In genomic region chr4:134762053-134762452, GRCh38 we compare ENCODE assay signal across 14 cellular contexts.
DNase-seq lines count a peak whose midpoint lies in the region; ATAC-seq and TF ChIP-seq lines count a peak whose summit lies in the region.
"Had no signal": no experiment of that assay in that cellular context is flagged by ENCODE, and none has a peak within 500 bp of the region (broad histone marks: within the 10 kb centered on the region; RNA-seq: fewer than 3 reads in every experiment).

No MANE protein-coding gene starts in this region.

- H3K27ac ChIP-seq in C4-2B (no peak overlapping the region), gastrocnemius medialis (no peak overlapping the region)
- H3K27ac ChIP-seq: adrenal gland, skin epidermis had no signal

- peaks cover 7% of the 10 kb centered on the region for H3K9me3 Mint-ChIP-seq in activated CD8-positive, alpha-beta T cell treated with anti-CD3 and anti-CD28 coated beads, Interleukin-2, amount 10 ng/mL, durations not matched to agents 7 days and 5 days (ENCODE audit: insufficient read depth)

- TF ChIP-seq CTCF in C4-2B (conservative IDR thresholded peaks at IDR 0.05) = peak; percentile 54
- peak; percentile 32; the same call in 1 of the 2 replicates for TF ChIP-seq CTCF in GM12875 (IDR thresholded peaks at IDR 0.05; ENCODE audit: borderline replicate concordance, insufficient read depth, low read depth, low read length)
- TF ChIP-seq CTCF in LNCAP (IDR thresholded peaks at IDR 0.05) = 0 out of 2 replicates have a peak, but pooled peaks have one; percentile 19
- TF ChIP-seq CTCF in choroid plexus epithelial cell (conservative IDR thresholded peaks at IDR 0.05; ENCODE audit: low read depth, low read length) = peak; percentile 5
- TF ChIP-seq CTCF in gastrocnemius medialis (IDR thresholded peaks at IDR 0.05 in 4 of 5, conservative IDR thresholded peaks at IDR 0.05 in 1 of 5) = no peak

- no peaks in the 10 kb centered on the region for H3K27me3 ChIP-seq in gastrocnemius medialis
- H3K27me3 ChIP-seq: adrenal gland had no signal

- H3K27me3 Mint-ChIP-seq in activated CD8-positive, alpha-beta T cell treated with anti-CD3 and anti-CD28 coated beads, Interleukin-2, amount 10 ng/mL, durations not matched to agents 7 days and 5 days (ENCODE audit: low read depth) = no peaks in the 10 kb centered on the region
- H3K27me3 Mint-ChIP-seq: B cell had no signal

- no peak for ATAC-seq in gastrocnemius medialis
- no peak for ATAC-seq in activated CD8-positive, alpha-beta T cell treated with anti-CD3 and anti-CD28 coated beads, Interleukin-2, amount 10 ng/mL, durations not matched to agents 7 days and 5 days

- no peaks in the 10 kb centered on the region for H3K36me3 Mint-ChIP-seq in activated CD8-positive, alpha-beta T cell treated with anti-CD3 and anti-CD28 coated beads, Interleukin-2, amount 10 ng/mL, durations not matched to agents 7 days and 5 days (ENCODE audit: low read depth)

- H3K9me3 ChIP-seq in gastrocnemius medialis = no peaks in the 10 kb centered on the region
- H3K9me3 ChIP-seq: adrenal gland had no signal

- H3K4me1 Mint-ChIP-seq in activated CD8-positive, alpha-beta T cell treated with anti-CD3 and anti-CD28 coated beads, Interleukin-2, amount 10 ng/mL, durations not matched to agents 7 days and 5 days (ENCODE audit: low read depth) = no peaks in the 10 kb centered on the region
- H3K4me1 Mint-ChIP-seq: B cell had no signal

- DNase-seq in choroid plexus epithelial cell (ENCODE audit: low read depth) (no peak), gastrocnemius medialis (no peak), NCI-H2227 (lab: John Stamatoyannopoulos, UW; ENCODE audit: unreplicated experiment) (no peak), NCI-H1048 (lab: John Stamatoyannopoulos, UW) (no peak)
- no peak for DNase-seq in activated CD8-positive, alpha-beta T cell treated with anti-CD3 and anti-CD28 coated beads, Interleukin-2, amount 10 ng/mL, durations not matched to agents 7 days and 5 days
- DNase-seq: adrenal gland, cortex of kidney, NCI-H187 treated with DMSO at 0.1 percent for 48 hours, SW 1271 had no signal

- H3K4me3 ChIP-seq in GM12875 (ENCODE audit: low read depth, low read length) (no peak overlapping the region), choroid plexus epithelial cell (ENCODE audit: low read depth, low read length) (no peak overlapping the region), gastrocnemius medialis (no peak overlapping the region)
- H3K4me3 ChIP-seq: adrenal gland, skin epidermis had no signal

- TF ChIP-seq POLR2A in gastrocnemius medialis (IDR thresholded peaks at IDR 0.05) = no peak

- in situ Hi-C loops in gastrocnemius medialis (cut with MboI; ENCODE audit: low sequenced_read_pairs in 4 of 4) = no loop called here

- H3K4me1 ChIP-seq in gastrocnemius medialis = no peaks in the 10 kb centered on the region
- H3K4me1 ChIP-seq: adrenal gland had no signal

- H3K36me3 ChIP-seq in gastrocnemius medialis = no peaks in the 10 kb centered on the region
- H3K36me3 ChIP-seq: adrenal gland had no signal

- POLR2A ChIA-PET in activated CD8-positive, alpha-beta T cell treated with anti-CD3 and anti-CD28 coated beads, Interleukin-2, amount 10 ng/mL, durations not matched to agents 7 days and 5 days (lab: Charles Lee) = no interaction called here

- H3K4me3 Mint-ChIP-seq in activated CD8-positive, alpha-beta T cell treated with anti-CD3 and anti-CD28 coated beads, Interleukin-2, amount 10 ng/mL, durations not matched to agents 7 days and 5 days = no peak overlapping the region
- H3K4me3 Mint-ChIP-seq: B cell had no signal

- CTCF ChIA-PET in activated CD8-positive, alpha-beta T cell treated with anti-CD3 and anti-CD28 coated beads, Interleukin-2, amount 10 ng/mL, durations not matched to agents 7 days and 5 days (lab: Charles Lee) = no interaction called here

- intact Hi-C loops in gastrocnemius medialis (cut with DNase I; ENCODE audit: low total_unique reads) = no loop called here

- no peak overlapping the region for H3K27ac Mint-ChIP-seq in activated CD8-positive, alpha-beta T cell treated with anti-CD3 and anti-CD28 coated beads, Interleukin-2, amount 10 ng/mL, durations not matched to agents 7 days and 5 days
- H3K27ac Mint-ChIP-seq: B cell had no signal

Comparison
In these comparisons a context has a peak if more than half of its experiments do, and no peak if none do; other contexts are left out.
1. CTCF ChIP-seq: peak in C4-2B (single experiment), GM12875 (single experiment), LNCAP (single experiment) and choroid plexus epithelial cell (single experiment); none in gastrocnemius medialis (0 of 5).